10 cellular contexts compared by ENCODE assay signal in genomic region chr3:2099779-2100191, GRCh38. TPM values are rescaled to one million over a fixed set of nuclear protein-coding genes. Genes with fewer than 3 reads are reported as not detected.
DNase-seq lines count a peak whose midpoint lies in the region; ATAC-seq, FAIRE-seq and TF ChIP-seq lines count a peak whose summit lies in the region.
"Had no signal": no experiment of that assay in that cellular context is flagged by ENCODE, and none has a peak within 500 bp of the region (broad histone marks: within the 10 kb centered on the region; RNA-seq: fewer than 3 reads in every experiment).

No MANE protein-coding gene starts in this region.

- 2 to 3% methylated on average over 26 of the region's 26 CpGs for WGBS in heart right ventricle, 2 donors

- no peak for TF ChIP-seq EP300 in neural cell (conservative IDR thresholded peaks at IDR 0.05; ENCODE audit: poor library complexity, severe bottlenecking)

- H3F3A ChIP-seq in neural cell (ENCODE audit: insufficient read depth, low read length, poor library complexity, severe bottlenecking), result peaks cover under 1% of the 10 kb centered on the region

- H3K4me2 ChIP-seq in neural cell (ENCODE audit: low read length), result peak overlapping the region; percentile 26

- H3K4me3 ChIP-seq in heart right ventricle, result peak overlapping the region in 9 of 10 donors; percentile 33 to 60 (median 44)
- H3K4me3 ChIP-seq in endocrine pancreas (ENCODE audit: control insufficient read depth, insufficient read depth, low read length), result peak overlapping the region; percentile 49
- peak overlapping the region; percentile 79 for H3K4me3 ChIP-seq in neural cell (ENCODE audit: low read length)

- intact Hi-C loops in heart right ventricle (cut with DNase I) (no loop called here), cardiac septum (cut with DNase I) (no loop called here)

- H3K36me3 ChIP-seq in heart right ventricle, result no peaks in the 10 kb centered on the region
- H3K36me3 ChIP-seq in endocrine pancreas (ENCODE audit: control insufficient read depth, insufficient read depth, low read length), result no peaks in the 10 kb centered on the region
- H3K36me3 ChIP-seq in neural cell (ENCODE audit: insufficient read depth, low read length), result no peaks in the 10 kb centered on the region

- TF ChIP-seq RAD21 in neural cell (conservative IDR thresholded peaks at IDR 0.05), result no peak

- peaks cover 3% of the 10 kb centered on the region for H3K79me2 ChIP-seq in neural cell (replicated peaks; ENCODE audit: insufficient read depth, low read length)

- H3K27me3 ChIP-seq in heart right ventricle, result peaks cover 16 to 80% (median 64%) of the 10 kb centered on the region in 7 donors
- no peaks in the 10 kb centered on the region for H3K27me3 ChIP-seq in endocrine pancreas (ENCODE audit: control insufficient read depth, insufficient read depth, low read length)
- peaks cover 41% of the 10 kb centered on the region for H3K27me3 ChIP-seq in neural cell (ENCODE audit: insufficient read depth, low read depth, low read length)

- H3K4me1 ChIP-seq in heart right ventricle (peaks cover 0 to 11% (median 0%) of the 10 kb centered on the region in 9 donors), endocrine pancreas (ENCODE audit: control insufficient read depth, insufficient read depth, low read length) (peaks cover 4% of the 10 kb centered on the region)

- H2AFZ ChIP-seq in neural cell (ENCODE audit: low read depth, low read length), result peak overlapping the region; percentile 16

- TF ChIP-seq POLR2A in erythroblast (IDR thresholded peaks at IDR 0.05; ENCODE audit: low read length), result no peak

- H3K9ac ChIP-seq in endocrine pancreas (ENCODE audit: control insufficient read depth, insufficient read depth, low read length), result peak overlapping the region; percentile 88
- peak overlapping the region; percentile 49 for H3K9ac ChIP-seq in neural cell (ENCODE audit: low read length)

- ATAC-seq in heart right ventricle (no peak), GM21447 (IDR thresholded peaks at IDR 0.05; ENCODE audit: unreplicated experiment) (no peak)
- ATAC-seq: HCT116 had no signal

- DNase-seq in heart right ventricle (no peak), cardiac septum (ENCODE audit: low spot score) (no peak), urothelium cell line (ENCODE audit: low spot score) (peak; percentile 8), erythroblast (lab: John Stamatoyannopoulos, UW) (no peak), HK-2 (ENCODE audit: unreplicated experiment) (no peak)
- DNase-seq: foreskin fibroblast had no signal

- no peak overlapping the region for H3K27ac ChIP-seq in heart right ventricle
- H3K27ac ChIP-seq in neural cell (ENCODE audit: low read length), result no peak overlapping the region

- no peaks in the 10 kb centered on the region for H3K9me2 ChIP-seq in neural cell (ENCODE audit: insufficient read depth, low read length)

- H3K9me3 ChIP-seq in heart right ventricle (no peaks in the 10 kb centered on the region), endocrine pancreas (ENCODE audit: control insufficient read depth, low read length) (no peaks in the 10 kb centered on the region), neural cell (ENCODE audit: low read length) (no peaks in the 10 kb centered on the region)

- FAIRE-seq in urothelium cell line (lab: Jason Lieb, UNC), result no peak

- H4K20me1 ChIP-seq in neural cell (ENCODE audit: insufficient read depth), result no peaks in the 10 kb centered on the region

- TF ChIP-seq CTCF in heart right ventricle (IDR thresholded peaks at IDR 0.05), result no peak
- TF ChIP-seq CTCF in neural cell (IDR thresholded peaks at IDR 0.05; ENCODE audit: poor library complexity, severe bottlenecking), result no peak

TF ChIP-seq in neural cell, 6 proteins besides CTCF, POLR2A, EP300 and RAD21:
- TF ChIP-seq EZH2 (IDR thresholded peaks at IDR 0.05; ENCODE audit: borderline replicate concordance, insufficient read depth, low read length, poor library complexity, severe bottlenecking) (no peak), POLR2AphosphoS5 (IDR thresholded peaks at IDR 0.05) (no peak), TAF1 (IDR thresholded peaks at IDR 0.05; ENCODE audit: low read depth) (no peak), MXI1 (conservative IDR thresholded peaks at IDR 0.05; ENCODE audit: poor library complexity, severe bottlenecking) (no peak), REST (IDR thresholded peaks at IDR 0.05; ENCODE audit: borderline replicate concordance) (no peak), SMC3 (conservative IDR thresholded peaks at IDR 0.05; ENCODE audit: poor library complexity) (no peak)

RNA-seq across cellular contexts. Expression of gene CNTN4, which starts 1.1 kb away (rescaled TPM):
- total RNA-seq in heart right ventricle, result 1 to 10 TPM; 1.4 to 4.7 (median 2.8) TPM
- 1 to 10 TPM in 1 of 2 donors, under 1 TPM in 1; 0.48 to 1.2 TPM for polyA plus RNA-seq in heart right ventricle
- 2.8 TPM for total RNA-seq in cardiac septum
- 10.6 and 13.9 TPM in 2 replicates for polyA plus RNA-seq in neural cell
- 23.6 and 24.1 TPM in 2 replicates for polyA minus RNA-seq in neural cell
